ENCODE assay signal across 1 cellular context in genomic region chr3:69770219-69770618, GRCh38.
TF ChIP-seq lines count a peak whose summit lies in the region.

No MANE protein-coding gene starts in this region.

TF ChIP-seq in HepG2, 621 proteins besides CTCF, POLR2A, EP300 and RAD21:
- TF ChIP-seq HOXD1 (CRISPR knock-in tag; IDR thresholded peaks at IDR 0.05): no peak
- TF ChIP-seq ZNF253 (CRISPR knock-in tag; IDR thresholded peaks at IDR 0.05; ENCODE audit: borderline replicate concordance): no peak
- no peak for TF ChIP-seq ZBTB7B (CRISPR knock-in tag; IDR thresholded peaks at IDR 0.05)
- no peak for TF ChIP-seq ZNF781 (CRISPR knock-in tag; IDR thresholded peaks at IDR 0.05; ENCODE audit: borderline replicate concordance, not compliant biosample characterization)
- no peak for TF ChIP-seq SP4 (CRISPR knock-in tag; IDR thresholded peaks at IDR 0.05)
- TF ChIP-seq, protein P1, sequence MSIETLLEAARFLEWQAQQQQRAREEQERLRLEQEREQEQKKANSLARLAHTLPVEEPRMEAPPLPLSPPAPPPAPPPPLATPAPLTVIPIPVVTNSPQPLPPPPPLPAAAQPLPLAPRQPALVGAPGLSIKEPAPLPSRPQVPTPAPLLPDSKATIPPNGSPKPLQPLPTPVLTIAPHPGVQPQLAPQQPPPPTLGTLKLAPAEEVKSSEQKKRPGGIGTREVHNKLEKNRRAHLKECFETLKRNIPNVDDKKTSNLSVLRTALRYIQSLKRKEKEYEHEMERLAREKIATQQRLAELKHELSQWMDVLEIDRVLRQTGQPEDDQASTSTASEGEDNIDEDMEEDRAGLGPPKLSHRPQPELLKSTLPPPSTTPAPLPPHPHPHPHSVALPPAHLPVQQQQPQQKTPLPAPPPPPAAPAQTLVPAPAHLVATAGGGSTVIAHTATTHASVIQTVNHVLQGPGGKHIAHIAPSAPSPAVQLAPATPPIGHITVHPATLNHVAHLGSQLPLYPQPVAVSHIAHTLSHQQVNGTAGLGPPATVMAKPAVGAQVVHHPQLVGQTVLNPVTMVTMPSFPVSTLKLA (IDR thresholded peaks at IDR 0.05): no peak
- TF ChIP-seq ZNF33A (CRISPR knock-in tag; IDR thresholded peaks at IDR 0.05; ENCODE audit: borderline replicate concordance): no peak
- TF ChIP-seq JDP2 (CRISPR knock-in tag; IDR thresholded peaks at IDR 0.05; ENCODE audit: borderline replicate concordance): no peak
- no peak for TF ChIP-seq SMYD3 (CRISPR knock-in tag; IDR thresholded peaks at IDR 0.05)
- TF ChIP-seq ZNF687 (CRISPR knock-in tag; IDR thresholded peaks at IDR 0.05): no peak
- TF ChIP-seq RELA (CRISPR knock-in tag; IDR thresholded peaks at IDR 0.05): no peak
- no peak for TF ChIP-seq SMAD1 (CRISPR knock-in tag; IDR thresholded peaks at IDR 0.05; ENCODE audit: borderline replicate concordance, low read depth)
- TF ChIP-seq, protein P2, sequence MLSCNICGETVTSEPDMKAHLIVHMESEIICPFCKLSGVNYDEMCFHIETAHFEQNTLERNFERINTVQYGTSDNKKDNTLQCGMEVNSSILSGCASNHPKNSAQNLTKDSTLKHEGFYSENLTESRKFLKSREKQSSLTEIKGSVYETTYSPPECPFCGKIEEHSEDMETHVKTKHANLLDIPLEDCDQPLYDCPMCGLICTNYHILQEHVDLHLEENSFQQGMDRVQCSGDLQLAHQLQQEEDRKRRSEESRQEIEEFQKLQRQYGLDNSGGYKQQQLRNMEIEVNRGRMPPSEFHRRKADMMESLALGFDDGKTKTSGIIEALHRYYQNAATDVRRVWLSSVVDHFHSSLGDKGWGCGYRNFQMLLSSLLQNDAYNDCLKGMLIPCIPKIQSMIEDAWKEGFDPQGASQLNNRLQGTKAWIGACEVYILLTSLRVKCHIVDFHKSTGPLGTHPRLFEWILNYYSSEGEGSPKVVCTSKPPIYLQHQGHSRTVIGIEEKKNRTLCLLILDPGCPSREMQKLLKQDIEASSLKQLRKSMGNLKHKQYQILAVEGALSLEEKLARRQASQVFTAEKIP (CRISPR knock-in tag; IDR thresholded peaks at IDR 0.05; ENCODE audit: borderline replicate concordance): no peak
